ENCODE assay signal across 18 cellular contexts in the genomic region with DNA sequence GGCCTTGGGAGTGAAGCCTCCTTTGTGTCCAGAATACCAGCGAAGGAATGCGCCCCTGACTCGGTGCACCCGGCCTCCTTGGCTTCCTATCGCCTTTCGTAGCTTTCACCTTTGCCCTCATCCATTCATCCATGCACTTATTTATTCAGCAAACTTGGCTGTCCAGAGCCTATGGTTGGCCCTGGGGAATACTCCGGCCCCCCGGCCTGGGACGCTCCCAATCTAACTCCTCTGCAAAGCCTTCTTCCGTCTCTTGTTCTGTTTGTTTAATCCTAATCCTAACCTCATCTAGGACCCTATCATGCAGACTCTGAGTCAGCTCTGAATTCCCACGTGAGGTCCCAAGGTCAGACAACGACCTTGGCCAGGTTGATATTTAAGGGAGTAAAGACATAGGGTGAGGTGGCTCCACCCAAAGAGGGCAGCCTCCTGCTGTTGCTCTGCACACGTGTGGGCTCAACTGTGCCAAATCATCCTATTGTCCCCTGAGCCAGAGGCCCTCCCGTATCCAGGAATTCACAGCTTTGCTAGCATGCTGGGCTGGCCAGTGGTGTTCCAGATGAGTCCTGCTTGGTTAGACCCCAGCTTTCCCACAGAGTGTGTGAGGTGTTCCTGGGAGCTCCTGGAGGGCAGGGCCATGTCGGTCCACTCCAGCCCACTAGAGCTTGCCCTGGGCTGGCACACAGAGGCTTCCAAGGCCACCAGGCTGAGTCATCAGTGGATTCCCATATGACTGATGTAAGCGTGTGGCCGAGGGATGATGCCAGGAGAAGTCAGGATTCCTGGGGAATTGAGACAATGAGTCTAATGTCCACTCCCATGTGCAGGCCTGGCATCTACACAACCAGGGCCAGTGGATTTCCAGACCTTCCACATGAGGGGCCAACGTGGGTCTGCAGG. TPM values are rescaled to one million over a fixed set of nuclear protein-coding genes. Genes with fewer than 3 reads are reported as not detected.
DNase-seq lines count a peak whose midpoint lies in the region; ATAC-seq, FAIRE-seq and TF ChIP-seq lines count a peak whose summit lies in the region.
"Had no signal": no experiment of that assay in that cellular context is flagged by ENCODE, and none has a peak within 500 bp of the region (broad histone marks: within the 10 kb centered on the region; RNA-seq: fewer than 3 reads in every experiment).

No MANE protein-coding gene starts in this region.

- no peak overlapping the region for H2BK5ac ChIP-seq in mesenchymal stem cell (ENCODE audit: low read depth, low read length, poor library complexity, severe bottlenecking)

- ATAC-seq in GM18861 (IDR thresholded peaks at IDR 0.05; ENCODE audit: unreplicated experiment) (no peak), HG03571 (IDR thresholded peaks at IDR 0.05; ENCODE audit: unreplicated experiment) (no peak)

- no peak overlapping the region for H3K14ac ChIP-seq in mesenchymal stem cell (ENCODE audit: low read length in 2 of 2)

- H2AK5ac ChIP-seq in mesenchymal stem cell (ENCODE audit: low read length, severe bottlenecking): no peak overlapping the region

- H3K18ac ChIP-seq in mesenchymal stem cell (ENCODE audit: low read depth in 1 of 2, low read length in 2 of 2): peak overlapping the region in 1 of 2 experiments; percentile 21

- H2BK12ac ChIP-seq in mesenchymal stem cell (ENCODE audit: low read length in 2 of 2): no peak overlapping the region

- H3K9ac ChIP-seq in adipocyte (ENCODE audit: low read length): no peak overlapping the region
- no peak overlapping the region for H3K9ac ChIP-seq in mesenchymal stem cell (ENCODE audit: low read length)

- POLR2A ChIA-PET in HEK293 (lab: Yijun Ruan, JAX): interaction anchor here (2.1 kb wide), 1 partner anchor 40 kb away, joined by 18 read pairs; no protein-coding TSS in a partner anchor

- TF ChIP-seq CTCF in AG10803 (conservative IDR thresholded peaks at IDR 0.05; ENCODE audit: low read length) (no peak), HEK293 (tag by site-specific recombination; IDR thresholded peaks at IDR 0.05) (no peak)

- no peak overlapping the region for H2AFZ ChIP-seq in mesenchymal stem cell (ENCODE audit: low read depth, low read length)
- H2AFZ ChIP-seq: PC-9 had no signal

- H2BK120ac ChIP-seq in mesenchymal stem cell (ENCODE audit: low read depth, low read length): no peak overlapping the region

- H3K4me1 ChIP-seq in HEK293 (ENCODE audit: control insufficient read depth, insufficient read depth, low read length) (no peaks in the 10 kb centered on the region; the same call in 1 of the 2 replicates), adipocyte (ENCODE audit: control insufficient read depth, insufficient read depth, low read length) (peaks cover 17% of the 10 kb centered on the region), mesenchymal stem cell (ENCODE audit: control insufficient read depth, insufficient read depth, low read depth, low read length) (no peaks in the 10 kb centered on the region)
- H3K4me1 ChIP-seq: vagina had no signal

- H4K8ac ChIP-seq in mesenchymal stem cell (ENCODE audit: low read length): no peak overlapping the region

- CTCF ChIA-PET in HEK293 (lab: Yijun Ruan, JAX): interaction anchor here (0.7 to 2.4 kb wide), 5 partner anchors 29 to 75 kb away, joined by 3 to 10 read pairs (median 3); no protein-coding TSS in a partner anchor

- H3K9me3 ChIP-seq in HEK293 (ENCODE audit: control insufficient read depth, insufficient read depth, low read depth, low read length) (no peaks in the 10 kb centered on the region), adipocyte (ENCODE audit: control insufficient read depth, low read length) (no peaks in the 10 kb centered on the region), mesenchymal stem cell (ENCODE audit: control insufficient read depth, low read length) (no peaks in the 10 kb centered on the region)
- H3K9me3 ChIP-seq: BE2C, right atrium auricular region, vagina had no signal

- H2BK15ac ChIP-seq in mesenchymal stem cell (ENCODE audit: low read depth, poor library complexity, severe bottlenecking): no peak overlapping the region

- 82% methylated on average over 17 of the region's 18 CpGs for WGBS in mesenchymal stem cell

- H3K36me3 ChIP-seq in HEK293 (ENCODE audit: control insufficient read depth in 2 of 2, insufficient read depth in 1 of 2, low read length in 2 of 2) (no peaks in the 10 kb centered on the region), adipocyte (ENCODE audit: control insufficient read depth, insufficient read depth, low read length, severe bottlenecking) (no peaks in the 10 kb centered on the region), mesenchymal stem cell (ENCODE audit: control insufficient read depth in 1 of 2, insufficient read depth in 2 of 2, low read depth in 1 of 2, low read length in 2 of 2) (no peaks in the 10 kb centered on the region)
- H3K36me3 ChIP-seq: BE2C, cardiac muscle cell, right atrium auricular region, vagina had no signal

- H4K91ac ChIP-seq in mesenchymal stem cell (ENCODE audit: low read length): no peak overlapping the region

- H3K27me3 ChIP-seq in adipocyte (replicated peaks; ENCODE audit: control insufficient read depth, insufficient read depth, low read length) (no peaks in the 10 kb centered on the region), mesenchymal stem cell (ENCODE audit: control insufficient read depth in 1 of 2, insufficient read depth in 1 of 2, low read length in 2 of 2) (no peaks in the 10 kb centered on the region)
- H3K27me3 ChIP-seq: BE2C, cardiac muscle cell, right atrium auricular region, vagina had no signal

- DNase-seq in AG10803 (ENCODE audit: low read depth) (peak; percentile 41), adipocyte (ENCODE audit: low read depth) (peak; percentile 10), mesenchymal stem cell (peak; percentile 14), GM12892 (ENCODE audit: insufficient read length) (no peak)
- DNase-seq in activated CD4-positive, alpha-beta T cell treated with anti-CD3 and anti-CD28 coated beads, Interleukin-2, amount 50 U/mL, for 48 hours: no peak
- DNase-seq: activated naive CD4-positive, alpha-beta T cell; DMS79; kidney glomerular epithelial cell; NCI-H1092 treated with DMSO at 0.1 percent for 48 hours; PC-9; stimulated activated naive CD4-positive, alpha-beta T cell had no signal

- H3K4me2 ChIP-seq in mesenchymal stem cell (ENCODE audit: low read length, poor library complexity, severe bottlenecking): no peak overlapping the region
- H3K4me2 ChIP-seq: PC-9 had no signal

- no peak for FAIRE-seq in GM12892 (lab: Jason Lieb, UNC)

- H3K79me1 ChIP-seq in mesenchymal stem cell (replicated peaks; ENCODE audit: low read length, poor library complexity, severe bottlenecking): no peaks in the 10 kb centered on the region

- H3K4ac ChIP-seq in mesenchymal stem cell (ENCODE audit: low read depth in 1 of 2, low read length in 2 of 2): no peak overlapping the region

- H3K4me3 ChIP-seq in AG10803 (ENCODE audit: low read length) (no peak overlapping the region), HEK293 (ENCODE audit: low read depth, low read length) (no peak overlapping the region), adipocyte (ENCODE audit: low read length) (no peak overlapping the region), mesenchymal stem cell (ENCODE audit: insufficient read depth in 1 of 2, low read depth in 1 of 2, low read length in 2 of 2) (no peak overlapping the region)
- H3K4me3 ChIP-seq: cardiac muscle cell, PC-9, right atrium auricular region, vagina had no signal

- no peak overlapping the region for H3K27ac ChIP-seq in HEK293 (ENCODE audit: extremely low read depth, low read depth, low read length)
- no peak overlapping the region for H3K27ac ChIP-seq in mesenchymal stem cell (ENCODE audit: low read length, poor library complexity, severe bottlenecking)
- H3K27ac ChIP-seq: cardiac muscle cell, PC-9, right atrium auricular region, vagina had no signal

- TF ChIP-seq POLR2A in GM12892 (IDR thresholded peaks at IDR 0.05; ENCODE audit: low read depth, low read length): no peak

- H3K23ac ChIP-seq in mesenchymal stem cell (ENCODE audit: low read length in 2 of 2): no peak overlapping the region

TF ChIP-seq in HEK293, 187 proteins besides CTCF, POLR2A, EP300 and RAD21:
- TF ChIP-seq ZNF600 (tag by site-specific recombination; IDR thresholded peaks at IDR 0.05): peak; percentile 52; the same call in 1 of the 2 replicates
- 0 out of 2 replicates have a peak, but pooled peaks have one; percentile 34 for TF ChIP-seq ZNF366 (tag by site-specific recombination; conservative IDR thresholded peaks at IDR 0.05)
- TF ChIP-seq ZNF248 (tag by site-specific recombination; IDR thresholded peaks at IDR 0.05): no peak
- peak; percentile 81 for TF ChIP-seq ZIC2 (tag by site-specific recombination; IDR thresholded peaks at IDR 0.05)
- no peak for TF ChIP-seq ZFP3 (tag by site-specific recombination; IDR thresholded peaks at IDR 0.05; ENCODE audit: low read depth)
TF ChIP-seq in HEK293: peak in this region for 3.

RNA-seq across cellular contexts. Expression of gene CCNE1, which starts 6.5 kb away (rescaled TPM):
- polyA plus RNA-seq in mesenchymal stem cell (2013, experiment 1 of 2): 9.8 TPM
- polyA plus RNA-seq in mesenchymal stem cell (2013, experiment 2 of 2): 9.8 TPM
- 20.3 TPM for polyA plus RNA-seq in GM12892 (2012; ENCODE audit: missing spikeins)

Comparison
In these comparisons a context has a peak if more than half of its experiments do, and no peak if none do; other contexts are left out.
1. DNase-seq: peak in AG10803 (single experiment), adipocyte (single experiment) and mesenchymal stem cell (single experiment); none in GM12892 (single experiment) and activated CD4-positive, alpha-beta T cell treated with anti-CD3 and anti-CD28 coated beads, Interleukin-2, amount 50 U/mL, for 48 hours (0 of 2).